3 cellular contexts compared by ENCODE assay signal in genomic region chr7:247636-248035, GRCh38. TPM values are rescaled to one million over a fixed set of nuclear protein-coding genes. Genes with fewer than 3 reads are reported as not detected.
"Had no signal": no experiment of that assay in that cellular context is flagged by ENCODE, and none has a peak within 500 bp of the region (broad histone marks: within the 10 kb centered on the region; RNA-seq: fewer than 3 reads in every experiment).

No MANE protein-coding gene starts in this region.

- DNase-seq: GDM1, GF-D8 had no signal

- H3K4me3 ChIP-seq: GM12878 had no signal

RNA-seq across cellular contexts. Expression of gene FOXL3, which starts 42.3 kb away (rescaled TPM):
- polyA plus RNA-seq: GM12878 had no signal

RNA-seq across cellular contexts. Expression of gene FAM20C, which starts 55.3 kb away (rescaled TPM):
- polyA plus RNA-seq: GM12878 had no signal
